Comparison of ENCODE assay signal across 25 cellular contexts in genomic region chr4:15918484-15919129, GRCh38. TPM values are rescaled to one million over a fixed set of nuclear protein-coding genes. Genes with fewer than 3 reads are reported as not detected.
DNase-seq lines count a peak whose midpoint lies in the region; ATAC-seq and TF ChIP-seq lines count a peak whose summit lies in the region.
"Had no signal": no experiment of that assay in that cellular context is flagged by ENCODE, and none has a peak within 500 bp of the region (broad histone marks: within the 10 kb centered on the region; RNA-seq: fewer than 3 reads in every experiment).

No MANE protein-coding gene starts in this region.

- TF ChIP-seq EP300 in stomach (IDR thresholded peaks at IDR 0.05) = no peak

- no peaks in the 10 kb centered on the region for H3K27me3 ChIP-seq in RWPE2 (ENCODE audit: insufficient read depth, poor library complexity, severe bottlenecking)
- H3K27me3 ChIP-seq in stomach = no peaks in the 10 kb centered on the region
- H3K27me3 ChIP-seq in vagina = no peaks in the 10 kb centered on the region
- H3K27me3 ChIP-seq: neural progenitor cell had no signal

- TF ChIP-seq CTCF in LNCaP clone FGC (IDR thresholded peaks at IDR 0.05; ENCODE audit: control insufficient read depth, extremely low read depth, insufficient read depth) (no peak), RWPE2 (IDR thresholded peaks at IDR 0.05; ENCODE audit: poor library complexity, severe bottlenecking) (no peak), stomach (IDR thresholded peaks at IDR 0.05) (no peak), vagina (IDR thresholded peaks at IDR 0.05) (no peak)

- H3K4me1 ChIP-seq in RWPE2 (ENCODE audit: insufficient read depth, poor library complexity, severe bottlenecking) = peaks cover 62% of the 10 kb centered on the region
- peaks cover 0 to 10% (median 0%) of the 10 kb centered on the region in 4 donors for H3K4me1 ChIP-seq in stomach
- H3K4me1 ChIP-seq in vagina = no peaks in the 10 kb centered on the region
- H3K4me1 ChIP-seq: neural progenitor cell had no signal

- H3K27ac ChIP-seq in RWPE2 (ENCODE audit: poor library complexity, severe bottlenecking) = peak overlapping the region; percentile 98
- peak overlapping the region in 1 of 5 donors; percentile 64 for H3K27ac ChIP-seq in stomach
- no peak overlapping the region for H3K27ac ChIP-seq in vagina
- H3K27ac ChIP-seq: neural progenitor cell had no signal

- ATAC-seq in RWPE2 (ENCODE audit: low read depth) = peak; percentile 35

- no peak for TF ChIP-seq POLR2A in stomach (IDR thresholded peaks at IDR 0.05)
- no peak for TF ChIP-seq POLR2A in vagina (IDR thresholded peaks at IDR 0.05)

- H3K4me3 ChIP-seq in LNCaP clone FGC (ENCODE audit: low read depth, low read length) = no peak overlapping the region
- peak overlapping the region; percentile 2 for H3K4me3 ChIP-seq in RWPE2 (ENCODE audit: severe bottlenecking)
- no peak overlapping the region for H3K4me3 ChIP-seq in stomach
- no peak overlapping the region for H3K4me3 ChIP-seq in vagina
- H3K4me3 ChIP-seq: neural progenitor cell had no signal

- H3K36me3 ChIP-seq in RWPE2 (ENCODE audit: low read depth) (no peaks in the 10 kb centered on the region), stomach (no peaks in the 10 kb centered on the region), vagina (no peaks in the 10 kb centered on the region)
- H3K36me3 ChIP-seq: neural progenitor cell had no signal

- peak; percentile 7 for DNase-seq in LNCaP clone FGC (ENCODE audit: low read depth)
- DNase-seq in RWPE2 (ENCODE audit: low spot score) = no peak
- DNase-seq in kidney tubule cell (ENCODE audit: low spot score) = peak; percentile 76
- DNase-seq in stomach = peak; percentile 84
- no peak for DNase-seq in vagina (ENCODE audit: extremely low spot score in 2 of 2)
- DNase-seq in activated CD4-positive, CD25-positive, alpha-beta regulatory T cell treated with anti-CD3 and anti-CD28 coated beads, Interleukin-2, amount 50 U/mL, for 72 hours = no peak
- DNase-seq in occipital lobe (lab: John Stamatoyannopoulos, UW) = no peak
- DNase-seq: activated CD4-positive, alpha-beta T cell treated with anti-CD3 and anti-CD28 coated beads for 48 hours; CD4-positive, alpha-beta T cell; DMS 273 treated with DMSO at 0.1 percent for 48 hours; endodermal cell; H7; head of caudate nucleus; KBM-7; NCI-H2227 treated with DMSO at 0.1 percent for 48 hours; NCI-H748 treated with DMSO at 0.1 percent for 48 hours; OCI-M1; SIG-M5; stimulated activated CD4-positive, alpha-beta T cell treated with anti-CD3 and anti-CD28 coated beads, Interleukin-1b, Interleukin-23, amount 100 ng/mL, for 48 hours; T-helper 1 cell had no signal

- intact Hi-C loops in stomach (cut with DNase I; ENCODE audit: low total_unique reads) (no loop called here), vagina (cut with DNase I) (no loop called here)

- whole genome bisulfite sequencing in stomach, 5 donors = 23 to 61% (median 38%) methylated on average over 4 of the region's 4 CpGs

- H3K9me3 ChIP-seq in RWPE2 (ENCODE audit: severe bottlenecking) = no peaks in the 10 kb centered on the region
- no peaks in the 10 kb centered on the region for H3K9me3 ChIP-seq in stomach
- no peaks in the 10 kb centered on the region for H3K9me3 ChIP-seq in vagina

RNA-seq across cellular contexts. Expression of gene FGFBP1, which starts 19.9 kb away (rescaled TPM):
- total RNA-seq in stomach (under 1 TPM in 1 of 5 donors, not detected in 4; 0.73 TPM), vagina (61.9 TPM), occipital lobe (not detected)
- polyA plus RNA-seq in stomach = 100 to 1,000 TPM in 1 of 3 donors, under 1 TPM in 2; 0.61 to 105 (median 0.68) TPM
- total RNA-seq: CD4-positive, alpha-beta T cell; endodermal cell; G401; H7; liver; pulmonary artery endothelial cell; skeletal muscle tissue had no signal
- polyA plus RNA-seq: liver had no signal

RNA-seq across cellular contexts. Expression of gene FGFBP2, which starts 44.4 kb away (rescaled TPM):
- total RNA-seq in stomach = 1 to 10 TPM in 3 of 5 donors, under 1 TPM in 1, not detected in 1; 0.58 to 4.9 (median 1.1) TPM
- polyA plus RNA-seq in stomach = 1 to 10 TPM in 1 of 3 donors, under 1 TPM in 2; 0.37 to 6.0 (median 0.63) TPM
- 2.9 TPM for total RNA-seq in vagina
- total RNA-seq in occipital lobe = not detected
- total RNA-seq: endodermal cell, G401, H7, pulmonary artery endothelial cell, skeletal muscle tissue had no signal

Comparison
In these comparisons a context has a peak if more than half of its experiments do, and no peak if none do; other contexts are left out.
1. DNase-seq: peak in LNCaP clone FGC (single experiment), kidney tubule cell (single experiment) and stomach (single experiment); none in RWPE2 (single experiment), vagina (0 of 2), activated CD4-positive, CD25-positive, alpha-beta regulatory T cell treated with anti-CD3 and anti-CD28 coated beads, Interleukin-2, amount 50 U/mL, for 72 hours (single experiment) and occipital lobe (single experiment).
2. RNA of gene FGFBP1, which starts 19.9 kb away (total RNA-seq): 61.9 TPM in vagina (single experiment); 0.73 TPM in stomach and not detected in occipital lobe (single experiment); every median in the first group is over 10 times any median in the second.